1 cellular context compared by ENCODE assay signal in genomic region chr3:151204530-151205401, GRCh38.
TF ChIP-seq lines count a peak whose summit lies in the region.

No MANE protein-coding gene starts in this region.

TF ChIP-seq in GM23338, 12 proteins besides CTCF, POLR2A, EP300 and RAD21 (continued from another document):
- TF ChIP-seq ZNF462 (CRISPR knock-in tag; IDR thresholded peaks at IDR 0.05): no peak
- no peak for TF ChIP-seq POLR2AphosphoS5 (IDR thresholded peaks at IDR 0.05; ENCODE audit: low read depth)
- no peak for TF ChIP-seq ZNF114 (CRISPR knock-in tag; IDR thresholded peaks at IDR 0.05)
- no peak for TF ChIP-seq ZNF331 (CRISPR knock-in tag; IDR thresholded peaks at IDR 0.05; ENCODE audit: low read depth)
- TF ChIP-seq STAT1 (IDR thresholded peaks at IDR 0.05; ENCODE audit: unreplicated experiment): no peak
- no peak for TF ChIP-seq ETS1 (IDR thresholded peaks at IDR 0.05)
- no peak for TF ChIP-seq EZH2 (IDR thresholded peaks at IDR 0.05; ENCODE audit: low read depth, unreplicated experiment)
- TF ChIP-seq REST (IDR thresholded peaks at IDR 0.05; ENCODE audit: unreplicated experiment): no peak
- TF ChIP-seq CREB1 (CRISPR knock-in tag; IDR thresholded peaks at IDR 0.05; ENCODE audit: low read depth): no peak
- no peak for TF ChIP-seq NANOG (IDR thresholded peaks at IDR 0.05; ENCODE audit: borderline replicate concordance)
- no peak for TF ChIP-seq JUNB (IDR thresholded peaks at IDR 0.05; ENCODE audit: unreplicated experiment)
